Comparison of ENCODE assay signal across 2 cellular contexts in the genomic region with DNA sequence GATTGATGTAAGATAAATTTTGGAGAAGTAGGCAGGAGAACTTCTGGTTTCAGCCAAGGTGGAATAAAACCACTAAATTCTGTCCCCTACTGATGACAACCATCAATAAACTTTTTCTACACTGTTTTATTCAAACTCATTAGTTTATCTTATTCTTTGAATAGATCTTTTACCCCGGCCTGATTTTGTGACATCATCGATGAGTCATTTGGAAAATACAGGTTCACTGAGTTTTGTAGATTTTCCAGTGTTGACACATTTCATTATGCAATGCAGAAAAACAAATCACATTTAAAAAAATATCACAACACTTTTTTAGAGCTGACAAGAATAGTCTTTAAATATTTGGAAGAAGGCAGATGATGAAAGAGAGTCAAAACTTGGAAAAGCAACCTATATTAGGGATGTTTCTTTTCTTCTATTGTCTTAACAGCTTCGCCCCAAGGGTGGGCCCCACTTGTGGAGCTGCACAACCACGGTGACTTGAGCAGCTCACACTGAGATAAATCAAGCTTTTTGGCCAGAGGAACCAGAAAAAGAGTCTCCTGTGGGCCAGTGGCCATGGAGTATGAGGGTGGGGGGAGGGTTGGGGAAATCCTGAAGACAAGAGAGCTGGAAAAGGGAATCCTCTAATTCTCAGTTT.
TF ChIP-seq lines count a peak whose summit lies in the region.

No MANE protein-coding gene starts in this region.

TF ChIP-seq in HEK293, 187 proteins besides CTCF, POLR2A, EP300 and RAD21 (continued from another document):
- TF ChIP-seq ZNF214 (tag by site-specific recombination; IDR thresholded peaks at IDR 0.05; ENCODE audit: borderline replicate concordance) (no peak), ZNF19 (tag by site-specific recombination; IDR thresholded peaks at IDR 0.05; ENCODE audit: low read depth) (no peak), ZBTB20 (tag by site-specific recombination; IDR thresholded peaks at IDR 0.05) (0 out of 2 replicates have a peak, but pooled peaks have one; percentile 28), ZBTB21 (tag by site-specific recombination; IDR thresholded peaks at IDR 0.05) (peak; percentile 86), HOXC10 (CRISPR knock-in tag; IDR thresholded peaks at IDR 0.05) (no peak), ZNF629 (tag by site-specific recombination; IDR thresholded peaks at IDR 0.05) (peak; percentile 87), BCL11B (tag by site-specific recombination; IDR thresholded peaks at IDR 0.05; ENCODE audit: low read depth) (no peak), ZNF138 (tag by site-specific recombination; IDR thresholded peaks at IDR 0.05; ENCODE audit: borderline replicate concordance) (no peak), ZNF341 (tag by site-specific recombination; IDR thresholded peaks at IDR 0.05; ENCODE audit: low read depth) (no peak), ZNF366 (tag by site-specific recombination; conservative IDR thresholded peaks at IDR 0.05) (no peak), ZNF335 (tag by site-specific recombination; conservative IDR thresholded peaks at IDR 0.05) (peak; percentile 21), ZFP69B (tag by site-specific recombination; IDR thresholded peaks at IDR 0.05) (peak; percentile 83), ZNF157 (tag by site-specific recombination; IDR thresholded peaks at IDR 0.05) (no peak), ZNF555 (tag by site-specific recombination; conservative IDR thresholded peaks at IDR 0.05) (no peak), ZNF433 (tag by site-specific recombination; IDR thresholded peaks at IDR 0.05; ENCODE audit: low read depth) (no peak), ZNF10 (tag by site-specific recombination; IDR thresholded peaks at IDR 0.05) (no peak)
- TF ChIP-seq, protein P1, sequence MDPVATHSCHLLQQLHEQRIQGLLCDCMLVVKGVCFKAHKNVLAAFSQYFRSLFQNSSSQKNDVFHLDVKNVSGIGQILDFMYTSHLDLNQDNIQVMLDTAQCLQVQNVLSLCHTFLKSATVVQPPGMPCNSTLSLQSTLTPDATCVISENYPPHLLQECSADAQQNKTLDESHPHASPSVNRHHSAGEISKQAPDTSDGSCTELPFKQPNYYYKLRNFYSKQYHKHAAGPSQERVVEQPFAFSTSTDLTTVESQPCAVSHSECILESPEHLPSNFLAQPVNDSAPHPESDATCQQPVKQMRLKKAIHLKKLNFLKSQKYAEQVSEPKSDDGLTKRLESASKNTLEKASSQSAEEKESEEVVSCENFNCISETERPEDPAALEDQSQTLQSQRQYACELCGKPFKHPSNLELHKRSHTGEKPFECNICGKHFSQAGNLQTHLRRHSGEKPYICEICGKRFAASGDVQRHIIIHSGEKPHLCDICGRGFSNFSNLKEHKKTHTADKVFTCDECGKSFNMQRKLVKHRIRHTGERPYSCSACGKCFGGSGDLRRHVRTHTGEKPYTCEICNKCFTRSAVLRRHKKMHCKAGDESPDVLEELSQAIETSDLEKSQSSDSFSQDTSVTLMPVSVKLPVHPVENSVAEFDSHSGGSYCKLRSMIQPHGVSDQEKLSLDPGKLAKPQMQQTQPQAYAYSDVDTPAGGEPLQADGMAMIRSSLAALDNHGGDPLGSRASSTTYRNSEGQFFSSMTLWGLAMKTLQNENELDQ (tag by site-specific recombination; IDR thresholded peaks at IDR 0.05; ENCODE audit: low read depth), result no peak
- TF ChIP-seq, protein P2, sequence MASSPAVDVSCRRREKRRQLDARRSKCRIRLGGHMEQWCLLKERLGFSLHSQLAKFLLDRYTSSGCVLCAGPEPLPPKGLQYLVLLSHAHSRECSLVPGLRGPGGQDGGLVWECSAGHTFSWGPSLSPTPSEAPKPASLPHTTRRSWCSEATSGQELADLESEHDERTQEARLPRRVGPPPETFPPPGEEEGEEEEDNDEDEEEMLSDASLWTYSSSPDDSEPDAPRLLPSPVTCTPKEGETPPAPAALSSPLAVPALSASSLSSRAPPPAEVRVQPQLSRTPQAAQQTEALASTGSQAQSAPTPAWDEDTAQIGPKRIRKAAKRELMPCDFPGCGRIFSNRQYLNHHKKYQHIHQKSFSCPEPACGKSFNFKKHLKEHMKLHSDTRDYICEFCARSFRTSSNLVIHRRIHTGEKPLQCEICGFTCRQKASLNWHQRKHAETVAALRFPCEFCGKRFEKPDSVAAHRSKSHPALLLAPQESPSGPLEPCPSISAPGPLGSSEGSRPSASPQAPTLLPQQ (tag by site-specific recombination; IDR thresholded peaks at IDR 0.05), result peak; percentile 94
- TF ChIP-seq, protein P3, sequence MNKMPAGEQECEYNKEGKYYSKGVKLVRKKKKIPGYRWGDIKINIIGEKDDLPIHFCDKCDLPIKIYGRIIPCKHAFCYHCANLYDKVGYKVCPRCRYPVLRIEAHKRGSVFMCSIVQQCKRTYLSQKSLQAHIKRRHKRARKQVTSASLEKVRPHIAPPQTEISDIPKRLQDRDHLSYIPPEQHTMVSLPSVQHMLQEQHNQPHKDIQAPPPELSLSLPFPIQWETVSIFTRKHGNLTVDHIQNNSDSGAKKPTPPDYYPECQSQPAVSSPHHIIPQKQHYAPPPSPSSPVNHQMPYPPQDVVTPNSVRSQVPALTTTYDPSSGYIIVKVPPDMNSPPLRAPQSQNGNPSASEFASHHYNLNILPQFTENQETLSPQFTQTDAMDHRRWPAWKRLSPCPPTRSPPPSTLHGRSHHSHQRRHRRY (tag by site-specific recombination; IDR thresholded peaks at IDR 0.05), result no peak
- TF ChIP-seq, protein P4, sequence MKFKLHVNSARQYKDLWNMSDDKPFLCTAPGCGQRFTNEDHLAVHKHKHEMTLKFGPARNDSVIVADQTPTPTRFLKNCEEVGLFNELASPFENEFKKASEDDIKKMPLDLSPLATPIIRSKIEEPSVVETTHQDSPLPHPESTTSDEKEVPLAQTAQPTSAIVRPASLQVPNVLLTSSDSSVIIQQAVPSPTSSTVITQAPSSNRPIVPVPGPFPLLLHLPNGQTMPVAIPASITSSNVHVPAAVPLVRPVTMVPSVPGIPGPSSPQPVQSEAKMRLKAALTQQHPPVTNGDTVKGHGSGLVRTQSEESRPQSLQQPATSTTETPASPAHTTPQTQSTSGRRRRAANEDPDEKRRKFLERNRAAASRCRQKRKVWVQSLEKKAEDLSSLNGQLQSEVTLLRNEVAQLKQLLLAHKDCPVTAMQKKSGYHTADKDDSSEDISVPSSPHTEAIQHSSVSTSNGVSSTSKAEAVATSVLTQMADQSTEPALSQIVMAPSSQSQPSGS (tag by site-specific recombination; IDR thresholded peaks at IDR 0.05; ENCODE audit: low read depth), result peak; percentile 81
- TF ChIP-seq, protein P5, sequence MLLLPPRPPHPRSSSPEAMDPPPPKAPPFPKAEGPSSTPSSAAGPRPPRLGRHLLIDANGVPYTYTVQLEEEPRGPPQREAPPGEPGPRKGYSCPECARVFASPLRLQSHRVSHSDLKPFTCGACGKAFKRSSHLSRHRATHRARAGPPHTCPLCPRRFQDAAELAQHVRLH (tag by site-specific recombination; IDR thresholded peaks at IDR 0.05), result no peak
TF ChIP-seq in HEK293: peak in this region for 9.

TF ChIP-seq in GM12878, 131 proteins besides CTCF, POLR2A, EP300 and RAD21 (continued from another document):
- TF ChIP-seq, protein P6, sequence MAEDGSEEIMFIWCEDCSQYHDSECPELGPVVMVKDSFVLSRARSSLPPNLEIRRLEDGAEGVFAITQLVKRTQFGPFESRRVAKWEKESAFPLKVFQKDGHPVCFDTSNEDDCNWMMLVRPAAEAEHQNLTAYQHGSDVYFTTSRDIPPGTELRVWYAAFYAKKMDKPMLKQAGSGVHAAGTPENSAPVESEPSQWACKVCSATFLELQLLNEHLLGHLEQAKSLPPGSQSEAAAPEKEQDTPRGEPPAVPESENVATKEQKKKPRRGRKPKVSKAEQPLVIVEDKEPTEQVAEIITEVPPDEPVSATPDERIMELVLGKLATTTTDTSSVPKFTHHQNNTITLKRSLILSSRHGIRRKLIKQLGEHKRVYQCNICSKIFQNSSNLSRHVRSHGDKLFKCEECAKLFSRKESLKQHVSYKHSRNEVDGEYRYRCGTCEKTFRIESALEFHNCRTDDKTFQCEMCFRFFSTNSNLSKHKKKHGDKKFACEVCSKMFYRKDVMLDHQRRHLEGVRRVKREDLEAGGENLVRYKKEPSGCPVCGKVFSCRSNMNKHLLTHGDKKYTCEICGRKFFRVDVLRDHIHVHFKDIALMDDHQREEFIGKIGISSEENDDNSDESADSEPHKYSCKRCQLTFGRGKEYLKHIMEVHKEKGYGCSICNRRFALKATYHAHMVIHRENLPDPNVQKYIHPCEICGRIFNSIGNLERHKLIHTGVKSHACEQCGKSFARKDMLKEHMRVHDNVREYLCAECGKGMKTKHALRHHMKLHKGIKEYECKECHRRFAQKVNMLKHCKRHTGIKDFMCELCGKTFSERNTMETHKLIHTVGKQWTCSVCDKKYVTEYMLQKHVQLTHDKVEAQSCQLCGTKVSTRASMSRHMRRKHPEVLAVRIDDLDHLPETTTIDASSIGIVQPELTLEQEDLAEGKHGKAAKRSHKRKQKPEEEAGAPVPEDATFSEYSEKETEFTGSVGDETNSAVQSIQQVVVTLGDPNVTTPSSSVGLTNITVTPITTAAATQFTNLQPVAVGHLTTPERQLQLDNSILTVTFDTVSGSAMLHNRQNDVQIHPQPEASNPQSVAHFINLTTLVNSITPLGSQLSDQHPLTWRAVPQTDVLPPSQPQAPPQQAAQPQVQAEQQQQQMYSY (CRISPR knock-in tag; IDR thresholded peaks at IDR 0.05), result no peak
- TF ChIP-seq ATF7 (IDR thresholded peaks at IDR 0.05; ENCODE audit: low read depth) (peak; percentile 50; the same call in 1 of the 2 replicates), SUPT20H (IDR thresholded peaks at IDR 0.05; ENCODE audit: borderline replicate concordance, control insufficient read depth, low read depth, low read length) (no peak), ETV6 (conservative IDR thresholded peaks at IDR 0.05 in 1 of 2, IDR thresholded peaks at IDR 0.05 in 1 of 2; ENCODE audit: borderline replicate concordance in 1 of 2, low read depth in 1 of 2) (no peak), ZBED1 (IDR thresholded peaks at IDR 0.05; ENCODE audit: borderline replicate concordance) (no peak), IRF4 (IDR thresholded peaks at IDR 0.05; ENCODE audit: low read depth, low read length) (0 out of 2 replicates have a peak, but pooled peaks have one; percentile 21), TAF1 (IDR thresholded peaks at IDR 0.05; ENCODE audit: borderline replicate concordance, low read depth, low read length) (no peak), SMAD5 (IDR thresholded peaks at IDR 0.05; ENCODE audit: low read depth) (no peak), CREB1 (IDR thresholded peaks at IDR 0.05; ENCODE audit: low read depth) (peak; percentile 58; the same call in 1 of the 2 replicates), RB1 (IDR thresholded peaks at IDR 0.05; ENCODE audit: borderline replicate concordance) (no peak), ASH2L (IDR thresholded peaks at IDR 0.05; ENCODE audit: borderline replicate concordance, low read depth) (no peak), MYB (IDR thresholded peaks at IDR 0.05; ENCODE audit: borderline replicate concordance, low read depth, low read length) (no peak), CREM (IDR thresholded peaks at IDR 0.05; ENCODE audit: low read depth) (peak; percentile 41; the same call in 1 of the 2 replicates)
- TF ChIP-seq, protein P7, sequence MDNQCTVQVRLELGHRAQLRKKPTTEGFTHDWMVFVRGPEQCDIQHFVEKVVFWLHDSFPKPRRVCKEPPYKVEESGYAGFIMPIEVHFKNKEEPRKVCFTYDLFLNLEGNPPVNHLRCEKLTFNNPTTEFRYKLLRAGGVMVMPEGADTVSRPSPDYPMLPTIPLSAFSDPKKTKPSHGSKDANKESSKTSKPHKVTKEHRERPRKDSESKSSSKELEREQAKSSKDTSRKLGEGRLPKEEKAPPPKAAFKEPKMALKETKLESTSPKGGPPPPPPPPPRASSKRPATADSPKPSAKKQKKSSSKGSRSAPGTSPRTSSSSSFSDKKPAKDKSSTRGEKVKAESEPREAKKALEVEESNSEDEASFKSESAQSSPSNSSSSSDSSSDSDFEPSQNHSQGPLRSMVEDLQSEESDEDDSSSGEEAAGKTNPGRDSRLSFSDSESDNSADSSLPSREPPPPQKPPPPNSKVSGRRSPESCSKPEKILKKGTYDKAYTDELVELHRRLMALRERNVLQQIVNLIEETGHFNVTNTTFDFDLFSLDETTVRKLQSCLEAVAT (IDR thresholded peaks at IDR 0.05), result no peak
